8 cellular contexts compared by ENCODE assay signal in the genomic region with DNA sequence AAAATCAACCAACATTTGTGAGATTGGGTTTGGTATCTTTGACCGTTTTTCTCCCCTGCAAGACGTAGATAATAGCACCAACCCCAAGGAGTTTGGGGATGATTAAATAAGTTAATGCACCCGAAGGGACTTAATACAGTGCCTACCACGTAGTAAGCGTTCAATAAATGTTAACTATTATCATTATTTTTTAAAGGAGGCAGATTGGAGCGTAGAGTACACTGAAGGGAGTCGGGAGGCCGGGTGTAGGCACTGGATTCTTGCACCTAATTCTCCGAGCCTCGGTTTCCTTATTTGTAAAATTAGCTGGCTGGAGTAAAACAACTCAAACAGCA. TPM values are rescaled to one million over a fixed set of nuclear protein-coding genes. Genes with fewer than 3 reads are reported as not detected.
DNase-seq lines count a peak whose midpoint lies in the region; ATAC-seq, FAIRE-seq and TF ChIP-seq lines count a peak whose summit lies in the region.

No MANE protein-coding gene starts in this region.

- H3K27ac ChIP-seq in keratinocyte (ENCODE audit: control insufficient read depth, insufficient read depth, low read length), result peak overlapping the region; percentile 92
- peak overlapping the region; percentile 88 to 95 for H3K27ac ChIP-seq in thoracic aorta

- peak overlapping the region; percentile 95 for H3K4me3 Mint-ChIP-seq in T-helper 2 cell treated with Interferon-gamma antibody and Interleukin-4, amounts not matched to agents 5 μg/mL and 100 μg/mL, for 36 hours
- H3K4me3 Mint-ChIP-seq in activated naive CD8-positive, alpha-beta T cell treated with anti-CD3 and anti-CD28 coated beads for 36 hours, result peak overlapping the region; percentile 98

- H3K36me3 Mint-ChIP-seq in T-helper 2 cell treated with Interferon-gamma antibody and Interleukin-4, amounts not matched to agents 5 μg/mL and 100 μg/mL, for 36 hours (ENCODE audit: low read depth), result peaks cover 11% of the 10 kb centered on the region
- H3K36me3 Mint-ChIP-seq in activated naive CD8-positive, alpha-beta T cell treated with anti-CD3 and anti-CD28 coated beads for 36 hours, result peaks cover 6% of the 10 kb centered on the region

- peak overlapping the region; percentile 88 to 96 (median 92) for H3K4me3 ChIP-seq in keratinocyte (ENCODE audit: control insufficient read depth in 2 of 3, extremely low read depth in 1 of 3, insufficient read depth in 2 of 3, low read depth in 1 of 3, low read length in 3 of 3)
- H3K4me3 ChIP-seq in thoracic aorta, result peak overlapping the region; percentile 84

- H3K4me1 ChIP-seq in keratinocyte (ENCODE audit: control insufficient read depth, extremely low read depth, insufficient read depth, low read length), result peaks cover 25% of the 10 kb centered on the region
- H3K4me1 ChIP-seq in thoracic aorta (ENCODE audit: control insufficient read depth in 1 of 2, low read depth in 2 of 2), result peaks cover 26 to 41% of the 10 kb centered on the region in 2 donors

- no peak for DNase-seq in T-helper 2 cell treated with Interferon-gamma antibody and Interleukin-4, amounts not matched to agents 5 μg/mL and 100 μg/mL, for 36 hours (ENCODE audit: low spot score)
- DNase-seq in T-helper 2 cell (no peak), keratinocyte (ENCODE audit: low read depth, low spot score) (no peak), thoracic aorta (ENCODE audit: low spot score) (no peak), GM10266 (ENCODE audit: extremely low spot score) (no peak)
- no peak for DNase-seq in activated naive CD8-positive, alpha-beta T cell treated with anti-CD3 and anti-CD28 coated beads for 36 hours

- H3K36me3 ChIP-seq in keratinocyte (ENCODE audit: control insufficient read depth in 2 of 2, extremely low read depth in 1 of 2, insufficient read depth in 2 of 2, low read length in 2 of 2), result no peaks in the 10 kb centered on the region
- H3K36me3 ChIP-seq in thoracic aorta, result no peaks in the 10 kb centered on the region

- H3K4me2 ChIP-seq in keratinocyte (ENCODE audit: control insufficient read depth, extremely low read depth, insufficient read depth, low read depth, low read length), result peak overlapping the region; percentile 91

- TF ChIP-seq CTCF in keratinocyte (optimal IDR thresholded peaks at IDR 0.05 in 1 of 3, IDR thresholded peaks at IDR 0.05 in 1 of 3, conservative IDR thresholded peaks at IDR 0.05 in 1 of 3; ENCODE audit: extremely low read depth in 1 of 3, insufficient read depth in 2 of 3, low read length in 3 of 3) (no peak), thoracic aorta (IDR thresholded peaks at IDR 0.05) (no peak), GM10266 (IDR thresholded peaks at IDR 0.05; ENCODE audit: control insufficient read depth, insufficient read depth, low read depth, missing control alignments) (no peak)

- H2AFZ ChIP-seq in keratinocyte (ENCODE audit: control insufficient read depth, low read length), result peak overlapping the region; percentile 94

- peaks cover 33% of the 10 kb centered on the region for H3K4me1 Mint-ChIP-seq in T-helper 2 cell treated with Interferon-gamma antibody and Interleukin-4, amounts not matched to agents 5 μg/mL and 100 μg/mL, for 36 hours (ENCODE audit: low read depth)
- peaks cover 39% of the 10 kb centered on the region for H3K4me1 Mint-ChIP-seq in activated naive CD8-positive, alpha-beta T cell treated with anti-CD3 and anti-CD28 coated beads for 36 hours

- peaks cover 45% of the 10 kb centered on the region for H3K79me2 ChIP-seq in keratinocyte (ENCODE audit: control insufficient read depth, insufficient read depth, low read length)

- H3K27me3 ChIP-seq in keratinocyte (ENCODE audit: control insufficient read depth, extremely low read depth, insufficient read depth, low read length) (no peaks in the 10 kb centered on the region), thoracic aorta (replicated peaks; ENCODE audit: insufficient read depth) (no peaks in the 10 kb centered on the region)

- peak overlapping the region; percentile 95 for H3K9ac ChIP-seq in keratinocyte (ENCODE audit: control insufficient read depth, extremely low read depth, insufficient read depth, low read length)

- FAIRE-seq in keratinocyte (lab: Jason Lieb, UNC), result no peak

- no peaks in the 10 kb centered on the region for H3K9me3 Mint-ChIP-seq in T-helper 2 cell treated with Interferon-gamma antibody and Interleukin-4, amounts not matched to agents 5 μg/mL and 100 μg/mL, for 36 hours
- H3K9me3 Mint-ChIP-seq in activated naive CD8-positive, alpha-beta T cell treated with anti-CD3 and anti-CD28 coated beads for 36 hours, result no peaks in the 10 kb centered on the region

- H3K27ac Mint-ChIP-seq in T-helper 2 cell treated with Interferon-gamma antibody and Interleukin-4, amounts not matched to agents 5 μg/mL and 100 μg/mL, for 36 hours, result peak overlapping the region; percentile 93
- peak overlapping the region; percentile 96 for H3K27ac Mint-ChIP-seq in activated naive CD8-positive, alpha-beta T cell treated with anti-CD3 and anti-CD28 coated beads for 36 hours

- no peaks in the 10 kb centered on the region for H3K9me3 ChIP-seq in keratinocyte (ENCODE audit: control insufficient read depth, low read depth, low read length)
- H3K9me3 ChIP-seq in thoracic aorta, result no peaks in the 10 kb centered on the region

- no peaks in the 10 kb centered on the region for H3K9me1 ChIP-seq in keratinocyte (ENCODE audit: control insufficient read depth, extremely low read depth, insufficient read depth, low read length)

- no peaks in the 10 kb centered on the region for H4K20me1 ChIP-seq in keratinocyte (ENCODE audit: control insufficient read depth, extremely low read depth, insufficient read depth, low read length)

- no peaks in the 10 kb centered on the region for H3K27me3 Mint-ChIP-seq in T-helper 2 cell treated with Interferon-gamma antibody and Interleukin-4, amounts not matched to agents 5 μg/mL and 100 μg/mL, for 36 hours (ENCODE audit: low read depth)
- no peaks in the 10 kb centered on the region for H3K27me3 Mint-ChIP-seq in activated naive CD8-positive, alpha-beta T cell treated with anti-CD3 and anti-CD28 coated beads for 36 hours

- dilution Hi-C loops in keratinocyte (cut with MboI; ENCODE audit: extremely low pct_ligation_motif_present, low sequenced_read_pairs), result no loop called here

- ATAC-seq in thoracic aorta (ENCODE audit: insufficient number of reproducible peaks, low FRiP score, low read depth) (peak; percentile 7), HG03196 (IDR thresholded peaks at IDR 0.05; ENCODE audit: unreplicated experiment) (no peak)
- no peak for ATAC-seq in activated CD4-positive, CD25-positive, alpha-beta regulatory T cell treated with anti-CD3 and anti-CD28 coated beads, Interleukin-2, amount 50 U/mL, for 24 hours

RNA-seq across cellular contexts. Expression of a gene that starts 0.4 kb away (rescaled TPM):
- 10 to 100 TPM in 1 of 2 experiments, 1 to 10 TPM in 1; 10.0 to 10.9 TPM for total RNA-seq in activated naive CD8-positive, alpha-beta T cell treated with anti-CD3 and anti-CD28 coated beads for 36 hours
- polyA plus RNA-seq in keratinocyte, result 23.1 to 28.6 TPM (median 24.3 TPM) in 3 replicates
- polyA plus RNA-seq in keratinocyte (2011; ENCODE audit: low read depth), result 6.6 TPM
- polyA plus RNA-seq in keratinocyte (2011; cell fraction: cytosol; rRNA removed), result 13.5 and 27.7 TPM in 2 replicates
- 21.5 and 25.6 TPM in 2 replicates for polyA plus RNA-seq in keratinocyte (2011; cell fraction: nucleus; rRNA removed)
- polyA plus RNA-seq in keratinocyte (2012; ENCODE audit: low replicate concordance), result 7.7 and 18.0 TPM in 2 replicates
- polyA minus RNA-seq in keratinocyte, result 12.1 to 62.0 TPM (median 44.3 TPM) in 3 replicates
- polyA minus RNA-seq in keratinocyte (2011; cell fraction: cytosol; rRNA and poly(A)+ RNA removed), result 46.0 TPM
- 42.3 and 58.3 TPM in 2 replicates for polyA minus RNA-seq in keratinocyte (2011; cell fraction: nucleus; rRNA and poly(A)+ RNA removed)
- 10 to 100 TPM; 29.8 to 72.3 TPM for total RNA-seq in thoracic aorta
